9 cellular contexts compared by ENCODE assay signal in genomic region chr11:122085264-122085663, GRCh38. TPM values are rescaled to one million over a fixed set of nuclear protein-coding genes. Genes with fewer than 3 reads are reported as not detected.
DNase-seq lines count a peak whose midpoint lies in the region; ATAC-seq and TF ChIP-seq lines count a peak whose summit lies in the region.
"Had no signal": no experiment of that assay in that cellular context is flagged by ENCODE, and none has a peak within 500 bp of the region (broad histone marks: within the 10 kb centered on the region; RNA-seq: fewer than 3 reads in every experiment).

No MANE protein-coding gene starts in this region.

- H3K27ac ChIP-seq in coronary artery, result peak overlapping the region in 1 of 2 donors; percentile 24
- H3K27ac ChIP-seq in tibial nerve, result peak overlapping the region in 3 of 4 donors; percentile 0 to 58 (median 22)

- H3K9me3 ChIP-seq in tibial nerve, result no peaks in the 10 kb centered on the region
- no peaks in the 10 kb centered on the region for H3K9me3 ChIP-seq in BE2C

- DNase-seq in M059J (ENCODE audit: low read depth) (peak; percentile 88), coronary artery (ENCODE audit: low spot score) (no peak), kidney glomerular epithelial cell (lab: John Stamatoyannopoulos, UW) (peak; percentile 60), tibial nerve (ENCODE audit: low spot score in 2 of 2) (no peak), BE2C (no peak)
- DNase-seq: effector CD4-positive, alpha-beta T cell; H7 had no signal

- H3K36me3 ChIP-seq in tibial nerve (peaks cover 0 to 17% (median 0%) of the 10 kb centered on the region in 3 donors), BE2C (no peaks in the 10 kb centered on the region)

- ATAC-seq in GM18858 (IDR thresholded peaks at IDR 0.05; ENCODE audit: unreplicated experiment) (no peak), HG02852 (IDR thresholded peaks at IDR 0.05; ENCODE audit: unreplicated experiment) (no peak)

- H3K27me3 ChIP-seq in tibial nerve, result no peaks in the 10 kb centered on the region
- no peaks in the 10 kb centered on the region for H3K27me3 ChIP-seq in BE2C

- H3K4me1 ChIP-seq in tibial nerve (peaks cover 0 to 22% (median 4%) of the 10 kb centered on the region in 4 donors), BE2C (no peaks in the 10 kb centered on the region)

- H3K4me3 ChIP-seq in coronary artery, result peak overlapping the region; percentile 2
- no peak overlapping the region for H3K4me3 ChIP-seq in tibial nerve
- no peak overlapping the region for H3K4me3 ChIP-seq in BE2C (ENCODE audit: low read depth, low read length)

- TF ChIP-seq CTCF in coronary artery (IDR thresholded peaks at IDR 0.05), result no peak
- no peak for TF ChIP-seq CTCF in tibial nerve (IDR thresholded peaks at IDR 0.05)
- TF ChIP-seq CTCF in BE2C (IDR thresholded peaks at IDR 0.05; ENCODE audit: low read depth, low read length), result no peak

- 7 to 11% methylated on average over 1 of the region's 1 CpG for WGBS in tibial nerve, 2 donors

- TF ChIP-seq EP300 in tibial nerve (IDR thresholded peaks at IDR 0.05), result no peak

- TF ChIP-seq POLR2A in tibial nerve (IDR thresholded peaks at IDR 0.05), result no peak

RNA-seq across cellular contexts. Expression of gene BLID, which starts 30.8 kb away (rescaled TPM):
- 0.39 and 0.74 TPM in 2 replicates for total RNA-seq in M059J (2014; rRNA removed; shearing (Covaris generic))
- total RNA-seq in tibial nerve, result 1 to 10 TPM; 1.7 to 7.0 (median 4.8) TPM
- polyA plus RNA-seq in BE2C (2012; ENCODE audit: insufficient read depth, insufficient read length, low read depth), result not detected
- total RNA-seq: H7 had no signal

Comparison
In these comparisons a context has a peak if more than half of its experiments do, and no peak if none do; other contexts are left out.
1. DNase-seq: peak in M059J (single experiment) and kidney glomerular epithelial cell (single experiment); none in coronary artery (single experiment), tibial nerve (0 of 2) and BE2C (single experiment).